Comparison of ENCODE assay signal across 8 cellular contexts in the genomic region with DNA sequence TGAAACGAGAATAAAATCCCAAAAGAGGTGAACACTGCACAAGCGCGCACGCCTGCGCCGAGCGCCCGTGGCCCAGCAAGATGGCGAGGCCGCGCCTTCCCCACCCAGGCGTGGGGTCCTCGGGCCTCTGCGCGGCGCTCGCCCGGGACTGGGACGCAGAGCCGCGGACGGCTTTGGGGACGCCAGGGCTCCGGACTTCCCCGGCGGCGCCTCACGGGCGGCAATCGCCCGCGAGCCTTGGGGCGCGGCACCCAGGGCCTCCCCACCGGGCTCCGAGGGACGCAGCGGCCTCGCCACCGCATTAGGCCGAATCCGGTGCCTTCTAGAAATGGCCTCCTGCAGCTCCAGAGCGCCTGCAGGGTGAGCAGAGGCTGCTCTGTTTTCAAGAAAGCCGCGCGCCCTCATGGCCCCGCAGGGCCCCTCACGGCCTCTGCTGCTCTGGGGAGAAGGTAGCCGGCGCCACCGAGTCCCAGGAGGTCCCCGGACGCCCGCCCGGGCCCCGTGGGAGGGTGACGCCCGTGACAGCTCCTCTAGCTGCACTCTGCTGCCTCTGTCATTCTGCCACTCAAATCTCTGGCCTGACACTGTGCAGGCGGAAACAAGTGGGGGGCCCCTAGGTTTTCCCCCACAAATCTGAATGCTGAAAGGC. TPM values are rescaled to one million over a fixed set of nuclear protein-coding genes. Genes with fewer than 3 reads are reported as not detected.
A peak's percentile ranks its signal among the peaks of the same experiment; 100 is the strongest.
DNase-seq lines count a peak whose midpoint lies in the region; ATAC-seq and TF ChIP-seq lines count a peak whose summit lies in the region.

No MANE protein-coding gene starts in this region.

- peak; percentile 52 for ATAC-seq in HG03460 (IDR thresholded peaks at IDR 0.05; ENCODE audit: unreplicated experiment)
- peak; percentile 59 for ATAC-seq in foreskin keratinocyte
- ATAC-seq in HG03469 (IDR thresholded peaks at IDR 0.05; ENCODE audit: unreplicated experiment) = no peak
- ATAC-seq in HG03097 (IDR thresholded peaks at IDR 0.05; ENCODE audit: low FRiP score, unreplicated experiment) = no peak

- POLR2A ChIA-PET in activated CD4-positive, alpha-beta memory T cell treated with anti-CD3 and anti-CD28 coated beads for 36 hours (lab: Charles Lee) = no interaction called here

- no peaks in the 10 kb centered on the region for H3K79me2 ChIP-seq in smooth muscle cell (ENCODE audit: low read depth)

- no peak overlapping the region for H3K9ac ChIP-seq in smooth muscle cell (ENCODE audit: low read depth)

- no peaks in the 10 kb centered on the region for H3K27me3 ChIP-seq in foreskin keratinocyte
- no peaks in the 10 kb centered on the region for H3K27me3 ChIP-seq in smooth muscle cell (ENCODE audit: low read depth)

- no peaks in the 10 kb centered on the region for H3K9me3 ChIP-seq in smooth muscle cell (replicated peaks; ENCODE audit: low read depth)

- H4K20me1 ChIP-seq in smooth muscle cell (ENCODE audit: low read depth) = no peaks in the 10 kb centered on the region

- no peak overlapping the region for H3K4me3 Mint-ChIP-seq in activated CD4-positive, alpha-beta memory T cell treated with anti-CD3 and anti-CD28 coated beads for 36 hours

- intact Hi-C loops in activated CD4-positive, alpha-beta memory T cell treated with anti-CD3 and anti-CD28 coated beads for 36 hours (cut with micrococcal nuclease) = no loop called here

- H2AFZ ChIP-seq in smooth muscle cell (ENCODE audit: low read depth) = peak overlapping the region; percentile 58

- 63% methylated on average over 53 of the region's 59 CpGs for WGBS in smooth muscle cell (ENCODE audit: low lambda C conversion rate)

- no peaks in the 10 kb centered on the region for H3K36me3 Mint-ChIP-seq in activated CD4-positive, alpha-beta memory T cell treated with anti-CD3 and anti-CD28 coated beads for 36 hours

- H3K27ac ChIP-seq in foreskin keratinocyte (no peak overlapping the region), smooth muscle cell (ENCODE audit: low read depth) (no peak overlapping the region)

- no peaks in the 10 kb centered on the region for H3K36me3 ChIP-seq in smooth muscle cell (ENCODE audit: low read depth)

- TF ChIP-seq CTCF in foreskin keratinocyte (conservative IDR thresholded peaks at IDR 0.05) (no peak), smooth muscle cell (IDR thresholded peaks at IDR 0.05; ENCODE audit: borderline replicate concordance, insufficient read depth, poor library complexity, severe bottlenecking) (no peak)

- H3K4me1 ChIP-seq in foreskin keratinocyte = no peaks in the 10 kb centered on the region
- no peaks in the 10 kb centered on the region for H3K4me1 ChIP-seq in smooth muscle cell (ENCODE audit: low read depth)

- no peak overlapping the region for H3K27ac Mint-ChIP-seq in activated CD4-positive, alpha-beta memory T cell treated with anti-CD3 and anti-CD28 coated beads for 36 hours

- no peaks in the 10 kb centered on the region for H3K9me3 Mint-ChIP-seq in activated CD4-positive, alpha-beta memory T cell treated with anti-CD3 and anti-CD28 coated beads for 36 hours

- peak; percentile 21 for TF ChIP-seq POLR2A in GM15510 (IDR thresholded peaks at IDR 0.05; ENCODE audit: borderline replicate concordance, extremely low read depth, insufficient read length)

- DNase-seq in foreskin keratinocyte = no peak
- DNase-seq in smooth muscle cell (lab: John Stamatoyannopoulos, UW; ENCODE audit: unreplicated experiment) = no peak
- DNase-seq in activated CD4-positive, alpha-beta memory T cell treated with anti-CD3 and anti-CD28 coated beads for 36 hours = no peak
- DNase-seq in GF-D8 (lab: John Stamatoyannopoulos, UW) = no peak

- H3K4me2 ChIP-seq in smooth muscle cell = peak overlapping the region; percentile 69

- CTCF ChIA-PET in activated CD4-positive, alpha-beta memory T cell treated with anti-CD3 and anti-CD28 coated beads for 36 hours (lab: Charles Lee) = no interaction called here

- peak overlapping the region; percentile 30 for H3K4me3 ChIP-seq in smooth muscle cell

- peaks cover 6% of the 10 kb centered on the region for H3K4me1 Mint-ChIP-seq in activated CD4-positive, alpha-beta memory T cell treated with anti-CD3 and anti-CD28 coated beads for 36 hours (ENCODE audit: low read depth)

- H3F3A ChIP-seq in smooth muscle cell (ENCODE audit: low read depth) = no peaks in the 10 kb centered on the region

- H3K27me3 Mint-ChIP-seq in activated CD4-positive, alpha-beta memory T cell treated with anti-CD3 and anti-CD28 coated beads for 36 hours = no peaks in the 10 kb centered on the region

RNA-seq across cellular contexts. Expression of a gene that starts 35.9 kb away (rescaled TPM):
- 0.39 and 0.71 TPM in 2 replicates for total RNA-seq in foreskin keratinocyte
- 0.46 and 0.50 TPM in 2 replicates for polyA plus RNA-seq in foreskin keratinocyte
- total RNA-seq in smooth muscle cell = not detected in 2 replicates
- 0.70 TPM in 1 of 2 replicates, not detected in the other for polyA plus RNA-seq in smooth muscle cell
- total RNA-seq in activated CD4-positive, alpha-beta memory T cell treated with anti-CD3 and anti-CD28 coated beads for 36 hours = 1 to 10 TPM; 3.8 to 4.2 TPM

Comparison
In these comparisons a context has a peak if more than half of its experiments do, and no peak if none do; other contexts are left out.
1. ATAC-seq: peak in HG03460 (single experiment) and foreskin keratinocyte (single experiment); none in HG03469 (single experiment) and HG03097 (single experiment).